1 cellular context compared by ENCODE assay signal in genomic region chr14:93909429-93910128, GRCh38.
TF ChIP-seq lines count a peak whose summit lies in the region.

No MANE protein-coding gene starts in this region.

TF ChIP-seq in HepG2, 621 proteins besides CTCF, POLR2A, EP300 and RAD21 (continued from another document and continues in another):
- TF ChIP-seq, protein P1, sequence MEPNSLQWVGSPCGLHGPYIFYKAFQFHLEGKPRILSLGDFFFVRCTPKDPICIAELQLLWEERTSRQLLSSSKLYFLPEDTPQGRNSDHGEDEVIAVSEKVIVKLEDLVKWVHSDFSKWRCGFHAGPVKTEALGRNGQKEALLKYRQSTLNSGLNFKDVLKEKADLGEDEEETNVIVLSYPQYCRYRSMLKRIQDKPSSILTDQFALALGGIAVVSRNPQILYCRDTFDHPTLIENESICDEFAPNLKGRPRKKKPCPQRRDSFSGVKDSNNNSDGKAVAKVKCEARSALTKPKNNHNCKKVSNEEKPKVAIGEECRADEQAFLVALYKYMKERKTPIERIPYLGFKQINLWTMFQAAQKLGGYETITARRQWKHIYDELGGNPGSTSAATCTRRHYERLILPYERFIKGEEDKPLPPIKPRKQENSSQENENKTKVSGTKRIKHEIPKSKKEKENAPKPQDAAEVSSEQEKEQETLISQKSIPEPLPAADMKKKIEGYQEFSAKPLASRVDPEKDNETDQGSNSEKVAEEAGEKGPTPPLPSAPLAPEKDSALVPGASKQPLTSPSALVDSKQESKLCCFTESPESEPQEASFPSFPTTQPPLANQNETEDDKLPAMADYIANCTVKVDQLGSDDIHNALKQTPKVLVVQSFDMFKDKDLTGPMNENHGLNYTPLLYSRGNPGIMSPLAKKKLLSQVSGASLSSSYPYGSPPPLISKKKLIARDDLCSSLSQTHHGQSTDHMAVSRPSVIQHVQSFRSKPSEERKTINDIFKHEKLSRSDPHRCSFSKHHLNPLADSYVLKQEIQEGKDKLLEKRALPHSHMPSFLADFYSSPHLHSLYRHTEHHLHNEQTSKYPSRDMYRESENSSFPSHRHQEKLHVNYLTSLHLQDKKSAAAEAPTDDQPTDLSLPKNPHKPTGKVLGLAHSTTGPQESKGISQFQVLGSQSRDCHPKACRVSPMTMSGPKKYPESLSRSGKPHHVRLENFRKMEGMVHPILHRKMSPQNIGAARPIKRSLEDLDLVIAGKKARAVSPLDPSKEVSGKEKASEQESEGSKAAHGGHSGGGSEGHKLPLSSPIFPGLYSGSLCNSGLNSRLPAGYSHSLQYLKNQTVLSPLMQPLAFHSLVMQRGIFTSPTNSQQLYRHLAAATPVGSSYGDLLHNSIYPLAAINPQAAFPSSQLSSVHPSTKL (CRISPR knock-in tag; IDR thresholded peaks at IDR 0.05): peak; percentile 65
- TF ChIP-seq ADNP (CRISPR knock-in tag; IDR thresholded peaks at IDR 0.05): no peak
- no peak for TF ChIP-seq ZKSCAN1 (IDR thresholded peaks at IDR 0.05; ENCODE audit: low read length)
- TF ChIP-seq ZNF468 (CRISPR knock-in tag; IDR thresholded peaks at IDR 0.05): no peak
- TF ChIP-seq FOXA1 (IDR thresholded peaks at IDR 0.05): no peak
- TF ChIP-seq FOXA1 (CRISPR knock-in tag; IDR thresholded peaks at IDR 0.05): peak; percentile 31; the same call in 1 of the 2 replicates
- TF ChIP-seq, protein P2, sequence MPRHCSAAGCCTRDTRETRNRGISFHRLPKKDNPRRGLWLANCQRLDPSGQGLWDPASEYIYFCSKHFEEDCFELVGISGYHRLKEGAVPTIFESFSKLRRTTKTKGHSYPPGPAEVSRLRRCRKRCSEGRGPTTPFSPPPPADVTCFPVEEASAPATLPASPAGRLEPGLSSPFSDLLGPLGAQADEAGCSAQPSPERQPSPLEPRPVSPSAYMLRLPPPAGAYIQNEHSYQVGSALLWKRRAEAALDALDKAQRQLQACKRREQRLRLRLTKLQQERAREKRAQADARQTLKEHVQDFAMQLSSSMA (CRISPR knock-in tag; IDR thresholded peaks at IDR 0.05): no peak
- TF ChIP-seq, protein P3, sequence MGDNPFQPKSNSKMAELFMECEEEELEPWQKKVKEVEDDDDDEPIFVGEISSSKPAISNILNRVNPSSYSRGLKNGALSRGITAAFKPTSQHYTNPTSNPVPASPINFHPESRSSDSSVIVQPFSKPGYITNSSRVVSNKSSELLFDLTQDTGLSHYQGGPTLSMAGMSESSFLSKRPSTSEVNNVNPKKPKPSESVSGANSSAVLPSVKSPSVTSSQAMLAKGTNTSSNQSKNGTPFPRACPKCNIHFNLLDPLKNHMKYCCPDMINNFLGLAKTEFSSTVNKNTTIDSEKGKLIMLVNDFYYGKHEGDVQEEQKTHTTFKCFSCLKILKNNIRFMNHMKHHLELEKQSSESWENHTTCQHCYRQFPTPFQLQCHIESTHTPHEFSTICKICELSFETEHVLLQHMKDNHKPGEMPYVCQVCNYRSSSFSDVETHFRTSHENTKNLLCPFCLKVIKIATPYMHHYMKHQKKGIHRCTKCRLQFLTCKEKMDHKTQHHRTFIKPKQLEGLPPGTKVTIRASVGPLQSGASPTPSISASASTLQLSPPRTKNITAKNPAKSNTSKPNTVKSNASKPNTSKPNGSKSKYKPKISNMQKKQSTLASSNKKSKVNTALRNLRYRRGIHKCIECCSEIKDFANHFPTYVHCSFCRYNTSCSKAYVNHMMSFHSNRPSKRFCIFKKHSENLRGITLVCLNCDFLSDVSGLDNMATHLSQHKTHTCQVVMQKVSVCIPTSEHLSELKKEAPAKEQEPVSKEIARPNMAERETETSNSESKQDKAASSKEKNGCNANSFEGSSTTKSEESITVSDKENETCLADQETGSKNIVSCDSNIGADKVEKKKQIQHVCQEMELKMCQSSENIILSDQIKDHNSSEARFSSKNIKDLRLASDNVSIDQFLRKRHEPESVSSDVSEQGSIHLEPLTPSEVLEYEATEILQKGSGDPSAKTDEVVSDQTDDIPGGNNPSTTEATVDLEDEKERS (CRISPR knock-in tag; IDR thresholded peaks at IDR 0.05): no peak
- TF ChIP-seq ZBTB33 (CRISPR knock-in tag; IDR thresholded peaks at IDR 0.05): no peak
- TF ChIP-seq ZMAT5 (CRISPR knock-in tag; IDR thresholded peaks at IDR 0.05; ENCODE audit: borderline replicate concordance, low read depth): no peak
- TF ChIP-seq KMT2A (CRISPR knock-in tag; IDR thresholded peaks at IDR 0.05): no peak
- peak; percentile 40; the same call in 1 of the 2 replicates for TF ChIP-seq ZNF263 (CRISPR knock-in tag; IDR thresholded peaks at IDR 0.05)
- no peak for TF ChIP-seq PLRG1 (conservative IDR thresholded peaks at IDR 0.05)
- TF ChIP-seq RCOR2 (CRISPR knock-in tag; IDR thresholded peaks at IDR 0.05): peak; percentile 62
- no peak for TF ChIP-seq ZNF383 (CRISPR knock-in tag; IDR thresholded peaks at IDR 0.05; ENCODE audit: borderline replicate concordance)
- no peak for TF ChIP-seq JARID2 (CRISPR knock-in tag; IDR thresholded peaks at IDR 0.05; ENCODE audit: insufficient replicate concordance)
- TF ChIP-seq, protein P4, sequence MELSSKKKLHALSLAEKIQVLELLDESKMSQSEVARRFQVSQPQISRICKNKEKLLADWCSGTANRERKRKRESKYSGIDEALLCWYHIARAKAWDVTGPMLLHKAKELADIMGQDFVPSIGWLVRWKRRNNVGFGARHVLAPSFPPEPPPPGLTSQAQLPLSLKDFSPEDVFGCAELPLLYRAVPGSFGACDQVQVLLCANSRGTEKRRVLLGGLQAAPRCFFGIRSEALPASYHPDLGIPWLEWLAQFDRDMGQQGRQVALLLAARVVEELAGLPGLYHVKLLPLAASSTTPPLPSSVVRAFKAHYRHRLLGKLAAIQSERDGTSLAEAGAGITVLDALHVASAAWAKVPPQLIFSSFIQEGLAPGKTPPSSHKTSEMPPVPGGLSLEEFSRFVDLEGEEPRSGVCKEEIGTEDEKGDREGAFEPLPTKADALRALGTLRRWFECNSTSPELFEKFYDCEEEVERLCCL (CRISPR knock-in tag; IDR thresholded peaks at IDR 0.05; ENCODE audit: borderline replicate concordance): no peak
- TF ChIP-seq YEATS2 (CRISPR knock-in tag; IDR thresholded peaks at IDR 0.05; ENCODE audit: borderline replicate concordance): no peak
- TF ChIP-seq ZNF256 (CRISPR knock-in tag; conservative IDR thresholded peaks at IDR 0.05): no peak
- no peak for TF ChIP-seq ATF7 (IDR thresholded peaks at IDR 0.05)
- no peak for TF ChIP-seq ATF7 (CRISPR knock-in tag; IDR thresholded peaks at IDR 0.05)
- TF ChIP-seq, protein P5, sequence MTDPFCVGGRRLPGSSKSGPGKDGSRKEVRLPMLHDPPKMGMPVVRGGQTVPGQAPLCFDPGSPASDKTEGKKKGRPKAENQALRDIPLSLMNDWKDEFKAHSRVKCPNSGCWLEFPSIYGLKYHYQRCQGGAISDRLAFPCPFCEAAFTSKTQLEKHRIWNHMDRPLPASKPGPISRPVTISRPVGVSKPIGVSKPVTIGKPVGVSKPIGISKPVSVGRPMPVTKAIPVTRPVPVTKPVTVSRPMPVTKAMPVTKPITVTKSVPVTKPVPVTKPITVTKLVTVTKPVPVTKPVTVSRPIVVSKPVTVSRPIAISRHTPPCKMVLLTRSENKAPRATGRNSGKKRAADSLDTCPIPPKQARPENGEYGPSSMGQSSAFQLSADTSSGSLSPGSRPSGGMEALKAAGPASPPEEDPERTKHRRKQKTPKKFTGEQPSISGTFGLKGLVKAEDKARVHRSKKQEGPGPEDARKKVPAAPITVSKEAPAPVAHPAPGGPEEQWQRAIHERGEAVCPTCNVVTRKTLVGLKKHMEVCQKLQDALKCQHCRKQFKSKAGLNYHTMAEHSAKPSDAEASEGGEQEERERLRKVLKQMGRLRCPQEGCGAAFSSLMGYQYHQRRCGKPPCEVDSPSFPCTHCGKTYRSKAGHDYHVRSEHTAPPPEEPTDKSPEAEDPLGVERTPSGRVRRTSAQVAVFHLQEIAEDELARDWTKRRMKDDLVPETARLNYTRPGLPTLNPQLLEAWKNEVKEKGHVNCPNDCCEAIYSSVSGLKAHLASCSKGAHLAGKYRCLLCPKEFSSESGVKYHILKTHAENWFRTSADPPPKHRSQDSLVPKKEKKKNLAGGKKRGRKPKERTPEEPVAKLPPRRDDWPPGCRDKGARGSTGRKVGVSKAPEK (CRISPR knock-in tag; IDR thresholded peaks at IDR 0.05; ENCODE audit: borderline replicate concordance): no peak
- TF ChIP-seq NRL (CRISPR knock-in tag; IDR thresholded peaks at IDR 0.05; ENCODE audit: borderline replicate concordance): no peak
- no peak for TF ChIP-seq DR1 (CRISPR knock-in tag; IDR thresholded peaks at IDR 0.05)
- TF ChIP-seq, protein P6, sequence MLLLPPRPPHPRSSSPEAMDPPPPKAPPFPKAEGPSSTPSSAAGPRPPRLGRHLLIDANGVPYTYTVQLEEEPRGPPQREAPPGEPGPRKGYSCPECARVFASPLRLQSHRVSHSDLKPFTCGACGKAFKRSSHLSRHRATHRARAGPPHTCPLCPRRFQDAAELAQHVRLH (CRISPR knock-in tag; IDR thresholded peaks at IDR 0.05; ENCODE audit: borderline replicate concordance, low read depth): no peak
- TF ChIP-seq, protein P7, sequence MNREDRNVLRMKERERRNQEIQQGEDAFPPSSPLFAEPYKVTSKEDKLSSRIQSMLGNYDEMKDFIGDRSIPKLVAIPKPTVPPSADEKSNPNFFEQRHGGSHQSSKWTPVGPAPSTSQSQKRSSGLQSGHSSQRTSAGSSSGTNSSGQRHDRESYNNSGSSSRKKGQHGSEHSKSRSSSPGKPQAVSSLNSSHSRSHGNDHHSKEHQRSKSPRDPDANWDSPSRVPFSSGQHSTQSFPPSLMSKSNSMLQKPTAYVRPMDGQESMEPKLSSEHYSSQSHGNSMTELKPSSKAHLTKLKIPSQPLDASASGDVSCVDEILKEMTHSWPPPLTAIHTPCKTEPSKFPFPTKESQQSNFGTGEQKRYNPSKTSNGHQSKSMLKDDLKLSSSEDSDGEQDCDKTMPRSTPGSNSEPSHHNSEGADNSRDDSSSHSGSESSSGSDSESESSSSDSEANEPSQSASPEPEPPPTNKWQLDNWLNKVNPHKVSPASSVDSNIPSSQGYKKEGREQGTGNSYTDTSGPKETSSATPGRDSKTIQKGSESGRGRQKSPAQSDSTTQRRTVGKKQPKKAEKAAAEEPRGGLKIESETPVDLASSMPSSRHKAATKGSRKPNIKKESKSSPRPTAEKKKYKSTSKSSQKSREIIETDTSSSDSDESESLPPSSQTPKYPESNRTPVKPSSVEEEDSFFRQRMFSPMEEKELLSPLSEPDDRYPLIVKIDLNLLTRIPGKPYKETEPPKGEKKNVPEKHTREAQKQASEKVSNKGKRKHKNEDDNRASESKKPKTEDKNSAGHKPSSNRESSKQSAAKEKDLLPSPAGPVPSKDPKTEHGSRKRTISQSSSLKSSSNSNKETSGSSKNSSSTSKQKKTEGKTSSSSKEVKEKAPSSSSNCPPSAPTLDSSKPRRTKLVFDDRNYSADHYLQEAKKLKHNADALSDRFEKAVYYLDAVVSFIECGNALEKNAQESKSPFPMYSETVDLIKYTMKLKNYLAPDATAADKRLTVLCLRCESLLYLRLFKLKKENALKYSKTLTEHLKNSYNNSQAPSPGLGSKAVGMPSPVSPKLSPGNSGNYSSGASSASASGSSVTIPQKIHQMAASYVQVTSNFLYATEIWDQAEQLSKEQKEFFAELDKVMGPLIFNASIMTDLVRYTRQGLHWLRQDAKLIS (CRISPR knock-in tag; IDR thresholded peaks at IDR 0.05): no peak
- TF ChIP-seq SIN3A (IDR thresholded peaks at IDR 0.05; ENCODE audit: borderline replicate concordance, low read depth, low read length): no peak
- no peak for TF ChIP-seq ZNF772 (CRISPR knock-in tag; IDR thresholded peaks at IDR 0.05)
- no peak for TF ChIP-seq ZNF101 (CRISPR knock-in tag; IDR thresholded peaks at IDR 0.05; ENCODE audit: borderline replicate concordance, low read depth)
- TF ChIP-seq JUNB (CRISPR knock-in tag; IDR thresholded peaks at IDR 0.05; ENCODE audit: borderline replicate concordance): no peak
- TF ChIP-seq SYNCRIP (IDR thresholded peaks at IDR 0.05; ENCODE audit: insufficient read depth, low read depth, low read length): no peak
- no peak for TF ChIP-seq SRSF9 (IDR thresholded peaks at IDR 0.05; ENCODE audit: borderline replicate concordance, insufficient read depth, low read depth, low read length, poor library complexity, severe bottlenecking)
- TF ChIP-seq MXD3 (CRISPR knock-in tag; IDR thresholded peaks at IDR 0.05): no peak
- no peak for TF ChIP-seq ZSCAN30 (CRISPR knock-in tag; IDR thresholded peaks at IDR 0.05)
- no peak for TF ChIP-seq MATR3 (CRISPR knock-in tag; IDR thresholded peaks at IDR 0.05)
- no peak for TF ChIP-seq ZNF326 (CRISPR knock-in tag; IDR thresholded peaks at IDR 0.05; ENCODE audit: borderline replicate concordance)
